In the genomic region with DNA sequence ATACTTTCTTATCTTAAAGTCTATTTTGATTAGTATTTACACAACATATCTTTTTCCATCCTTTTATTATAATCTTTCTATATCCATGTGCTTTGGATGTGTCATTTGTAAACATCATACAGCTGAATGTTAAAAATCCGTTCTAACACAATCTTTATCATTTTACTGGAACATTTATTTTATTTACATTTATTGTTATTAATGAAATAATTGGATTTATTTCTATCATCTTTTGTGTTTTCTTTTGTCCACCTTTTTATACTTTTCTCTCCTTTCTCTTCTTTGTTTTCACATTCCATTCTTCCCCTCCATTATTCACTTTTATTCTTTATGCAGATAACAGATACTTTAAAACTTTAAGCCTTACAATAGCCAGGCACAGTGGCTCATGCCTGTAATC, we compare ENCODE assay signal across 29 cellular contexts.
"Had no signal": no experiment of that assay in that cellular context is flagged by ENCODE, and none has a peak within 500 bp of the region (broad histone marks: within the 10 kb centered on the region; RNA-seq: fewer than 3 reads in every experiment).

No MANE protein-coding gene starts in this region.

- H3K27me3 Mint-ChIP-seq: progenitor cell of endocrine pancreas; stimulated activated naive B cell treated with anti-CD40 and anti-IgM and Interleukin-4, amounts not matched to agents 10 μg/mL and 1 μg/mL and 100 μg/mL, for 72 hours had no signal

- H3K9me3 Mint-ChIP-seq: natural killer cell treated with Interleukin-12 subunit alpha and Interleukin-12 subunit beta and Interleukin-15 and Interleukin-18, amount 100 ng/mL, for 72 hours; neural crest cell; stimulated activated effector memory CD8-positive, alpha-beta T cell treated with anti-CD3 and anti-CD28 coated beads, Interleukin-12 subunit alpha, Interleukin-12 subunit beta, amount 100 ng/mL, for 72 hours; stimulated activated naive B cell treated with anti-CD40 and anti-IgM and Interleukin-4, amounts not matched to agents 10 μg/mL and 1 μg/mL and 100 μg/mL, for 72 hours; stimulated activated naive CD8-positive, alpha-beta T cell treated with anti-CD3 and anti-CD28 coated beads, Interleukin-15, Interleukin-2, amounts not matched to agents 100 ng/mL and 50 ng/mL, for 24 hours had no signal

- H3K4me3 Mint-ChIP-seq: natural killer cell treated with Interleukin-12 subunit alpha and Interleukin-12 subunit beta and Interleukin-15 and Interleukin-18, amount 100 ng/mL, for 72 hours; nephron progenitor cell; neural crest cell; stimulated activated effector memory CD8-positive, alpha-beta T cell treated with anti-CD3 and anti-CD28 coated beads, Interleukin-12 subunit alpha, Interleukin-12 subunit beta, amount 100 ng/mL, for 72 hours; stimulated activated naive B cell treated with anti-CD40 and anti-IgM and Interleukin-4, amounts not matched to agents 10 μg/mL and 1 μg/mL and 100 μg/mL, for 72 hours; stimulated activated naive CD8-positive, alpha-beta T cell treated with anti-CD3 and anti-CD28 coated beads, Interleukin-15, Interleukin-2, amounts not matched to agents 100 ng/mL and 50 ng/mL, for 24 hours had no signal

- H3K4me1 Mint-ChIP-seq: stimulated activated effector memory CD8-positive, alpha-beta T cell treated with anti-CD3 and anti-CD28 coated beads, Interleukin-12 subunit alpha, Interleukin-12 subunit beta, amount 100 ng/mL, for 72 hours; stimulated activated naive B cell treated with anti-CD40 and anti-IgM and Interleukin-4, amounts not matched to agents 10 μg/mL and 1 μg/mL and 100 μg/mL, for 72 hours had no signal

- H3K27ac ChIP-seq: neutrophil, parathyroid adenoma, psoas muscle, right lobe of liver, sigmoid colon, stomach, thoracic aorta, thyroid gland, tibial nerve, upper lobe of left lung, vagina had no signal

- H3K9me3 ChIP-seq: neutrophil, psoas muscle, right lobe of liver, sigmoid colon, stomach, thoracic aorta, thyroid gland, tibial nerve, upper lobe of left lung, vagina had no signal

- FAIRE-seq: small intestine, urothelium cell line had no signal

- H2AFZ ChIP-seq: parathyroid adenoma had no signal

- H3K27me3 ChIP-seq: neutrophil, right lobe of liver, sigmoid colon, stomach, thyroid gland, tibial nerve, upper lobe of left lung, vagina had no signal

- H3K9ac ChIP-seq: parathyroid adenoma had no signal

- H3K36me3 Mint-ChIP-seq: natural killer cell treated with Interleukin-12 subunit alpha and Interleukin-12 subunit beta and Interleukin-15 and Interleukin-18, amount 100 ng/mL, for 72 hours; stimulated activated effector memory CD8-positive, alpha-beta T cell treated with anti-CD3 and anti-CD28 coated beads, Interleukin-12 subunit alpha, Interleukin-12 subunit beta, amount 100 ng/mL, for 72 hours; stimulated activated naive B cell treated with anti-CD40 and anti-IgM and Interleukin-4, amounts not matched to agents 10 μg/mL and 1 μg/mL and 100 μg/mL, for 72 hours had no signal

- H3K27ac Mint-ChIP-seq: natural killer cell treated with Interleukin-12 subunit alpha and Interleukin-12 subunit beta and Interleukin-15 and Interleukin-18, amount 100 ng/mL, for 72 hours; nephron progenitor cell; progenitor cell of endocrine pancreas; stimulated activated effector memory CD8-positive, alpha-beta T cell treated with anti-CD3 and anti-CD28 coated beads, Interleukin-12 subunit alpha, Interleukin-12 subunit beta, amount 100 ng/mL, for 72 hours; stimulated activated naive B cell treated with anti-CD40 and anti-IgM and Interleukin-4, amounts not matched to agents 10 μg/mL and 1 μg/mL and 100 μg/mL, for 72 hours; stimulated activated naive CD8-positive, alpha-beta T cell treated with anti-CD3 and anti-CD28 coated beads, Interleukin-15, Interleukin-2, amounts not matched to agents 100 ng/mL and 50 ng/mL, for 24 hours had no signal

- H3K4me3 ChIP-seq: psoas muscle, right lobe of liver, sigmoid colon, stomach, thoracic aorta, thyroid gland, tibial nerve, upper lobe of left lung, vagina had no signal

- H3K79me2 ChIP-seq: parathyroid adenoma had no signal

- H3K4me1 ChIP-seq: parathyroid adenoma, right lobe of liver, thyroid gland, upper lobe of left lung had no signal

- DNase-seq: nephron progenitor cell; nucleus accumbens; posterior cingulate gyrus; psoas muscle; right cardiac atrium; right lobe of liver; sigmoid colon; small intestine; stimulated activated CD4-positive, alpha-beta T cell treated with anti-CD3 and anti-CD28 coated beads, Interleukin-15, amount 100 ng/mL, for 24 hours; stimulated activated CD4-positive, alpha-beta T cell treated with anti-CD3 and anti-CD28 coated beads, Interleukin-2, amount 100 ng/mL, for 24 hours; stimulated activated CD4-positive, alpha-beta T cell treated with anti-CD3 and anti-CD28 coated beads, Interleukin-2, amount 100 ng/mL, for 48 hours; stimulated activated CD4-positive, alpha-beta T cell treated with anti-CD3 and anti-CD28 coated beads, Interleukin-4, amount 100 ng/mL, for 24 hours; stimulated activated naive B cell treated with anti-CD40 and anti-IgM and Interleukin-4, amounts not matched to agents 10 μg/mL and 1 μg/mL and 100 μg/mL, for 72 hours; stimulated activated naive CD4-positive, alpha-beta T cell treated with Interleukin-2 at 50 U/mL for 16 hours; stomach; thyroid gland; trophoblast cell; upper lobe of left lung had no signal

- H3K36me3 ChIP-seq: right lobe of liver, sigmoid colon, stomach, thoracic aorta, thyroid gland, upper lobe of left lung, vagina had no signal

- ATAC-seq: natural killer cell treated with Interleukin-12 subunit alpha and Interleukin-12 subunit beta and Interleukin-15 and Interleukin-18, amount 100 ng/mL, for 72 hours; psoas muscle; right cardiac atrium; right lobe of liver; stimulated activated effector memory CD8-positive, alpha-beta T cell treated with anti-CD3 and anti-CD28 coated beads, Interleukin-12 subunit alpha, Interleukin-12 subunit beta, amount 100 ng/mL, for 72 hours; stimulated activated naive B cell treated with anti-CD40 and anti-IgM and Interleukin-4, amounts not matched to agents 10 μg/mL and 1 μg/mL and 100 μg/mL, for 72 hours had no signal
